ENCODE assay signal across 1 cellular context in the genomic region with DNA sequence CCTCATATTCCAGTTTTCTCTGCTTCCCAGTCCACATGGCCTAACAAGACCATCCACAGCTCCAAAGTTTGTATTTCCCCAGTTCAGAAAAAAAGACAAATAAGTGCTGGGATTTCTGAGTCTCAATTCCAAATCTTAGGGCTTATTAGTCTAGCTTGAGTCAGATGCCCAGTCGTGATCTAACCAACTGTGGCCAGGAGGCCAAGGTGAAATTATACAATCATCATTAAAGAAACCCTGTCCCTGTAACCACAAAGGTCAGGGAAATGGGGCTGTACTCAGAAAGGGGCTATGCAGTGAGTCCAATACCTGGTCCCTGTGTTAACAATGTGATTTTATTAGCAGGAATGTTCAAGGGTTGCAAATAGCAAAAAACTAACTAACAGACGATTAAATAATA.
A peak's percentile ranks its signal among the peaks of the same experiment; 100 is the strongest.
TF ChIP-seq lines count a peak whose summit lies in the region.

No MANE protein-coding gene starts in this region.

TF ChIP-seq in IMR-90, 13 proteins besides CTCF, POLR2A, EP300 and RAD21 (continued from another document):
- peak; percentile 77 for TF ChIP-seq CEBPB (IDR thresholded peaks at IDR 0.05; ENCODE audit: low read depth, low read length)
- TF ChIP-seq, protein P1, sequence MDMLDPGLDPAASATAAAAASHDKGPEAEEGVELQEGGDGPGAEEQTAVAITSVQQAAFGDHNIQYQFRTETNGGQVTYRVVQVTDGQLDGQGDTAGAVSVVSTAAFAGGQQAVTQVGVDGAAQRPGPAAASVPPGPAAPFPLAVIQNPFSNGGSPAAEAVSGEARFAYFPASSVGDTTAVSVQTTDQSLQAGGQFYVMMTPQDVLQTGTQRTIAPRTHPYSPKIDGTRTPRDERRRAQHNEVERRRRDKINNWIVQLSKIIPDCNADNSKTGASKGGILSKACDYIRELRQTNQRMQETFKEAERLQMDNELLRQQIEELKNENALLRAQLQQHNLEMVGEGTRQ (IDR thresholded peaks at IDR 0.05; ENCODE audit: low read depth, low read length): no peak
- no peak for TF ChIP-seq MXI1 (IDR thresholded peaks at IDR 0.05; ENCODE audit: borderline replicate concordance, low read depth, low read length)
